ENCODE assay signal across 8 cellular contexts in the genomic region with DNA sequence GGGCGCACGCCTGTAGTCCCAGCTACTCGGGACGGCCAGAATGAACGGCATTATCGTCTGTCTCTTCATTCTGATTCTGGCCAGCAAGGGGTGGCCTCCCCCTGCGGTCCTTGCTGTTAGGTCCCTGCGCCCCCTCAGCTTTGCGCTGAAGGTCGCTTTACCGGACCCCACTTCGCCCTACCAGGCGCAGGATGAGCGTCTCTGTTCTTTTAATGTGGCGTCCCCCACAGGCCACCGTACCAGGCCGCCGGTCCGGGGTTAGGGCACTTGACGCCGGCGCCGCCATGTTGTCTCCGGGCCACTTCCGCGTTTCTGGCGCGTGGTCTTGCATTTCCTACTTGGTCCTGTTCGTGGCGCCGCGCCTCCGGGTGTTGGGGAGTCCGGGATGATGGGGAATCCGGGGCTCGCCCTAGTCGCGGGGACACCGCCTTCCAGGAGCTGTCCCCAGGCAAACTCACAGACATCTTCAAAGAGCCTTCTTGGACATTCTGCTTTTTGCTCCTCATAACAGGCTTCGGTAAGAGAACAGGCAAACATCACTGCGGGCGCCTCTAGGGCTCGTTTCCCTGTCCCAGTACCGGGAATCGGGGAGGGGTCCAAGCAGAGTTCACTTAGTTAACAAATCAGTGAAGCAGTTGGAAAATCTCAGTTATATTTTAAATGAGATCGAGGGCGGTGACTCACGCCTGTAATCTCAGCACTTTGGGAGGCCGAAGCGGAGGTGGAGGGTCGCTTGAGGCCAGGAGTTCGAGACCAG. TPM values are rescaled to one million over a fixed set of nuclear protein-coding genes. Genes with fewer than 3 reads are reported as not detected.
A peak's percentile ranks its signal among the peaks of the same experiment; 100 is the strongest.
DNase-seq lines count a peak whose midpoint lies in the region; ATAC-seq and TF ChIP-seq lines count a peak whose summit lies in the region.

No MANE protein-coding gene starts in this region.

- DNase-seq in CD4-positive, alpha-beta memory T cell, result peak; percentile 92 to 94 (median 93)
- DNase-seq in NCI-H774 (lab: John Stamatoyannopoulos, UW) (peak; percentile 92), lower leg skin (ENCODE audit: low spot score in 2 of 2) (peak; percentile 97 to 100)
- peak; percentile 96 for DNase-seq in activated CD4-positive, alpha-beta memory T cell treated with anti-CD3 and anti-CD28 coated beads for 36 hours
- peak; percentile 93 to 94 for DNase-seq in stimulated activated CD4-positive, alpha-beta T cell treated with anti-CD3 and anti-CD28 coated beads, Interleukin-4, amount 100 ng/mL, for 4 hours

- H3K4me3 ChIP-seq in CD4-positive, alpha-beta memory T cell (ENCODE audit: low read length in 2 of 2), result peak overlapping the region; percentile 66 to 72
- H3K4me3 ChIP-seq in duodenal mucosa (ENCODE audit: low read depth in 1 of 2, low read length in 2 of 2) (peak overlapping the region; percentile 74 to 90), lower leg skin (ENCODE audit: low read depth, poor library complexity, severe bottlenecking) (peak overlapping the region; percentile 44)

- peaks cover 11 to 20% (median 17%) of the 10 kb centered on the region in 4 donors for H3K4me1 Mint-ChIP-seq in CD4-positive, alpha-beta memory T cell
- peaks cover 10% of the 10 kb centered on the region for H3K4me1 Mint-ChIP-seq in activated CD4-positive, alpha-beta memory T cell treated with anti-CD3 and anti-CD28 coated beads for 36 hours (ENCODE audit: low read depth)

- ATAC-seq in GM19452 (IDR thresholded peaks at IDR 0.05; ENCODE audit: unreplicated experiment), result peak; percentile 87
- ATAC-seq in HG03575 (IDR thresholded peaks at IDR 0.05; ENCODE audit: extremely low read depth, insufficient number of reproducible peaks, low FRiP score, unreplicated experiment), result peak; percentile 67

- no peaks in the 10 kb centered on the region for H3K36me3 ChIP-seq in CD4-positive, alpha-beta memory T cell (ENCODE audit: insufficient read depth, low read length)
- H3K36me3 ChIP-seq in duodenal mucosa (ENCODE audit: control insufficient read depth in 1 of 2, insufficient read depth in 2 of 2, low read length in 2 of 2), result no peaks in the 10 kb centered on the region

- H3K4me3 Mint-ChIP-seq in CD4-positive, alpha-beta memory T cell, result peak overlapping the region; percentile 97 to 99 (median 98)
- peak overlapping the region; percentile 82 for H3K4me3 Mint-ChIP-seq in activated CD4-positive, alpha-beta memory T cell treated with anti-CD3 and anti-CD28 coated beads for 36 hours

- POLR2A ChIA-PET in CD4-positive, alpha-beta memory T cell (lab: Charles Lee; ENCODE audit: partially characterized antibody), result interaction anchor here (0.6 to 4.1 kb wide), 5 partner anchors 10 to 997 kb away, joined by 3 to 68 read pairs (median 3); a partner anchor contains a TSS
- POLR2A ChIA-PET in activated CD4-positive, alpha-beta memory T cell treated with anti-CD3 and anti-CD28 coated beads for 36 hours (lab: Charles Lee), result interaction anchor here (0.6 to 2.4 kb wide), 3 partner anchors 8 to 888 kb away, joined by 3 to 19 read pairs (median 4); a partner anchor contains a TSS

- H3K9me3 ChIP-seq in CD4-positive, alpha-beta memory T cell (ENCODE audit: control insufficient read depth in 1 of 2, low read length in 2 of 2), result no peaks in the 10 kb centered on the region
- H3K9me3 ChIP-seq in duodenal mucosa (ENCODE audit: control insufficient read depth in 1 of 2, low read length in 2 of 2), result no peaks in the 10 kb centered on the region

- peaks cover 22% of the 10 kb centered on the region for H3K4me1 ChIP-seq in CD4-positive, alpha-beta memory T cell (ENCODE audit: insufficient read depth, low read length)
- H3K4me1 ChIP-seq in duodenal mucosa (ENCODE audit: control insufficient read depth in 1 of 2, insufficient read depth in 2 of 2, low read length in 2 of 2), result peaks cover 0 to 12% of the 10 kb centered on the region in 2 donors

- no peaks in the 10 kb centered on the region for H3K27me3 ChIP-seq in CD4-positive, alpha-beta memory T cell (ENCODE audit: insufficient read depth, low read length)
- H3K27me3 ChIP-seq in duodenal mucosa (ENCODE audit: control insufficient read depth in 1 of 2, insufficient read depth in 2 of 2, low read length in 2 of 2), result no peaks in the 10 kb centered on the region

- WGBS in lower leg skin, 2 donors, result 3% methylated on average over 41 to 50 of the region's 52 CpGs

- H3K9me3 Mint-ChIP-seq in CD4-positive, alpha-beta memory T cell, result no peaks in the 10 kb centered on the region
- H3K9me3 Mint-ChIP-seq in activated CD4-positive, alpha-beta memory T cell treated with anti-CD3 and anti-CD28 coated beads for 36 hours, result no peaks in the 10 kb centered on the region

- CTCF ChIA-PET in CD4-positive, alpha-beta memory T cell (lab: Charles Lee; ENCODE audit: partially characterized antibody), result interaction anchor here (0.7 to 3.7 kb wide), 7 partner anchors 9 to 865 kb away, joined by 3 to 33 read pairs (median 3); a partner anchor contains a TSS
- CTCF ChIA-PET in activated CD4-positive, alpha-beta memory T cell treated with anti-CD3 and anti-CD28 coated beads for 36 hours (lab: Charles Lee), result interaction anchor here (0.6 to 1.8 kb wide), 5 partner anchors 8 to 492 kb away, joined by 3 to 6 read pairs (median 3); a partner anchor contains a TSS

- peaks cover 0 to 7% of the 10 kb centered on the region in 2 donors for H3K36me3 Mint-ChIP-seq in CD4-positive, alpha-beta memory T cell
- no peaks in the 10 kb centered on the region for H3K36me3 Mint-ChIP-seq in activated CD4-positive, alpha-beta memory T cell treated with anti-CD3 and anti-CD28 coated beads for 36 hours

- TF ChIP-seq POLR2A in lower leg skin (IDR thresholded peaks at IDR 0.05), result no peak

- peak in 1 of 3 donors; percentile 41 for TF ChIP-seq CTCF in lower leg skin (IDR thresholded peaks at IDR 0.05)

- peak overlapping the region; percentile 81 for H3K27ac ChIP-seq in CD4-positive, alpha-beta memory T cell (ENCODE audit: low read depth, low read length)
- H3K27ac ChIP-seq in duodenal mucosa (ENCODE audit: low read depth, low read length), result peak overlapping the region; percentile 28

- peak overlapping the region; percentile 55 to 79 for H3K9ac ChIP-seq in duodenal mucosa (ENCODE audit: low read depth in 1 of 2, low read length in 2 of 2)

- intact Hi-C loops in CD4-positive, alpha-beta memory T cell (cut with micrococcal nuclease), result loop anchor here (1.0 to 5.0 kb wide), 6 partner anchors 9 to 1509 kb away; a partner anchor contains a TSS
- intact Hi-C loops in activated CD4-positive, alpha-beta memory T cell treated with anti-CD3 and anti-CD28 coated beads for 36 hours (cut with micrococcal nuclease), result loop anchor here (1.0 to 2.0 kb wide), 3 partner anchors 9 to 203 kb away; a partner anchor contains a TSS
- intact Hi-C loops in lower leg skin (cut with DNase I; ENCODE audit: low total_unique reads), result no loop called here

- H3K27me3 Mint-ChIP-seq in CD4-positive, alpha-beta memory T cell, result no peaks in the 10 kb centered on the region
- no peaks in the 10 kb centered on the region for H3K27me3 Mint-ChIP-seq in activated CD4-positive, alpha-beta memory T cell treated with anti-CD3 and anti-CD28 coated beads for 36 hours

- H3K27ac Mint-ChIP-seq in CD4-positive, alpha-beta memory T cell, result peak overlapping the region; percentile 94 to 99 (median 98)
- H3K27ac Mint-ChIP-seq in activated CD4-positive, alpha-beta memory T cell treated with anti-CD3 and anti-CD28 coated beads for 36 hours, result peak overlapping the region; percentile 86

RNA-seq across cellular contexts. Expression of a gene that starts 8.5 kb away (rescaled TPM):
- total RNA-seq in CD4-positive, alpha-beta memory T cell, result 10 to 100 TPM; 91.1 to 96.4 TPM
- 10 to 100 TPM; 54.1 to 67.0 TPM for polyA plus RNA-seq in CD4-positive, alpha-beta memory T cell
- total RNA-seq in activated CD4-positive, alpha-beta memory T cell treated with anti-CD3 and anti-CD28 coated beads for 36 hours, result 100 to 1,000 TPM; 100 to 105 TPM
- total RNA-seq in lower leg skin, result 10 to 100 TPM; 61.6 to 77.4 (median 69.3) TPM

RNA-seq across cellular contexts. Expression of a gene that starts 43.7 kb away (rescaled TPM):
- total RNA-seq in CD4-positive, alpha-beta memory T cell, result 10 to 100 TPM; 14.8 to 16.1 TPM
- polyA plus RNA-seq in CD4-positive, alpha-beta memory T cell, result 10 to 100 TPM; 15.8 to 19.7 TPM
- 10 to 100 TPM; 17.5 to 20.2 TPM for total RNA-seq in activated CD4-positive, alpha-beta memory T cell treated with anti-CD3 and anti-CD28 coated beads for 36 hours
- total RNA-seq in lower leg skin, result 10 to 100 TPM; 22.8 to 75.4 (median 43.6) TPM

Comparison
In these comparisons a context has a peak if more than half of its experiments do, and no peak if none do; other contexts are left out.
1. Peak in every context shown above with its lines: DNase-seq, ATAC-seq, H3K4me3 ChIP-seq and H3K27ac ChIP-seq.